In the genomic region with DNA sequence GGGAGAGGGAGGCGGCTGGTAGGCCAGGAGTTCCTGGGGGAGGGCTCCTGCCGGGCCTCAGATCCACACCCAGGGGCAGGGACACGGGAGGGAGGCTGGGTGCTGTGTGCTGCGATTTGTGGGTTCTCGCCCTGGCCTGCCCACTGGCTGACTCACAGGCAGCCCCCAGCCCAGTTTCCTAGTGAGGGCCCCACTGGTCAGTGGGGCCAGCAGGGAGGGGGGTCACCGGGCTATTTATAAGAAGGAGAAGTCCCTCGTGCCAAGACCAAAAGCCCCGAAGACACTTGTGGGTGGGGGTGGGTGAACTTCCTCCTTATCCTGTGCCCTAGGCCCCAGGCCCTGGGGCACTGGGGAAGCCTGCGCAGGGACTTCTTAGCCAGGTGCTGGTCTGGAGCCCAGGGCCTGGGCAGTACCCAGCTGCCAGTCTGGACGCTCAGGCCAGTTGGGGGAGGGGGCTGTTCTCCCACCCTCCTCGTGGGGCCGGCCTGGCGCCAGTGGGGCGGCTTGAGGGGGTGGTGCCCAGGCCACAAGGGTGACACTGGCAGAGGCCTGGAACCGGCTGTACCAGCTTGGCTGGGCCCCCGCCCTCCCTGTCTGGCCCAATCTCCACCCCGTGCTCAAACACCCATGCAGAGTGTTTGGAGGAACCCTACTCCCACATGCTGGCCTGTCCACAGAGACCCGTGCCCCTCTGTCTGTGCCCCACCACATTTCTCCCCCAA, we compare ENCODE assay signal across 8 cellular contexts. TPM values are rescaled to one million over a fixed set of nuclear protein-coding genes. Genes with fewer than 3 reads are reported as not detected.
DNase-seq lines count a peak whose midpoint lies in the region; ATAC-seq and TF ChIP-seq lines count a peak whose summit lies in the region.

No MANE protein-coding gene starts in this region.

- intact Hi-C loops in colonic mucosa (cut with DNase I) = no loop called here

- DNase-seq in MV-4-11 (lab: John Stamatoyannopoulos, UW) = peak; percentile 91
- peak; percentile 88 for DNase-seq in colonic mucosa
- no peak for DNase-seq in stimulated activated CD4-positive, alpha-beta T cell treated with anti-CD3 and anti-CD28 coated beads, Interleukin-4, amount 100 ng/mL, for 4 hours
- no peak for DNase-seq in T-helper 9 cell
- no peak for DNase-seq in effector CD8-positive, alpha-beta T cell (lab: John Stamatoyannopoulos, UW)

- H3K9ac ChIP-seq in colonic mucosa (ENCODE audit: low read depth in 2 of 2, low read length in 2 of 2) = peak overlapping the region; percentile 41 to 58

- H3K4me1 ChIP-seq in ACC112 (ENCODE audit: control insufficient read depth, insufficient read depth, low read length, unreplicated experiment) (peaks cover 68% of the 10 kb centered on the region), colonic mucosa (peaks cover 35% of the 10 kb centered on the region), muscle layer of duodenum (ENCODE audit: control insufficient read depth in 1 of 2, insufficient read depth in 2 of 2, low read length in 2 of 2) (peaks cover 30 to 35% of the 10 kb centered on the region in 2 donors)

- no peaks in the 10 kb centered on the region for H3K79me2 ChIP-seq in ACC112 (ENCODE audit: control insufficient read depth, insufficient read depth, low read length, unreplicated experiment)

- TF ChIP-seq CTCF in colonic mucosa (IDR thresholded peaks at IDR 0.05) = no peak

- no peaks in the 10 kb centered on the region for H3K27me3 ChIP-seq in ACC112 (ENCODE audit: insufficient read depth, low read length)
- H3K27me3 ChIP-seq in colonic mucosa = no peaks in the 10 kb centered on the region
- H3K27me3 ChIP-seq in muscle layer of duodenum (ENCODE audit: low read depth, low read length) = no peaks in the 10 kb centered on the region

- H3K27ac ChIP-seq in ACC112 (ENCODE audit: low read depth, low read length) (peak overlapping the region; percentile 44; the same call in 1 of the 2 replicates), colonic mucosa (peak overlapping the region; percentile 100), muscle layer of duodenum (ENCODE audit: low read length) (peak overlapping the region; percentile 93)

- no peak for ATAC-seq in GM21786 (IDR thresholded peaks at IDR 0.05; ENCODE audit: unreplicated experiment)

- H3K36me3 ChIP-seq in ACC112 (ENCODE audit: insufficient read depth, low read length) (no peaks in the 10 kb centered on the region), colonic mucosa (no peaks in the 10 kb centered on the region), muscle layer of duodenum (ENCODE audit: control insufficient read depth in 1 of 2, insufficient read depth in 2 of 2, low read length in 2 of 2) (peaks cover 0 to 18% of the 10 kb centered on the region in 2 donors)

- H3K9me3 ChIP-seq in colonic mucosa = no peaks in the 10 kb centered on the region
- H3K9me3 ChIP-seq in muscle layer of duodenum (ENCODE audit: control insufficient read depth in 1 of 2, low read length in 2 of 2) = no peaks in the 10 kb centered on the region

- no peak overlapping the region for H2AFZ ChIP-seq in ACC112 (ENCODE audit: low read length, unreplicated experiment)

- H3K4me3 ChIP-seq in ACC112 (ENCODE audit: low read depth, low read length) (no peak overlapping the region), colonic mucosa (no peak overlapping the region), muscle layer of duodenum (ENCODE audit: low read depth in 1 of 2, low read length in 2 of 2) (no peak overlapping the region)

RNA-seq across cellular contexts. Expression of a gene that starts 5.0 kb away (rescaled TPM):
- total RNA-seq in colonic mucosa = 100 to 1,000 TPM; 113 to 173 TPM

RNA-seq across cellular contexts. Expression of a gene that starts 11.0 kb away (rescaled TPM):
- total RNA-seq in colonic mucosa = 10 to 100 TPM; 54.8 to 72.0 TPM

RNA-seq across cellular contexts. Expression of a gene that starts 15.3 kb away (rescaled TPM):
- total RNA-seq in colonic mucosa = 100 to 1,000 TPM; 347 to 417 TPM

RNA-seq across cellular contexts. Expression of a gene that starts 15.6 kb away (rescaled TPM):
- 10 to 100 TPM in 1 of 2 donors, 1 to 10 TPM in 1; 6.5 to 18.5 TPM for total RNA-seq in colonic mucosa

RNA-seq across cellular contexts. Expression of a gene that starts 20.1 kb away (rescaled TPM):
- total RNA-seq in colonic mucosa = 10 to 100 TPM in 1 of 2 donors, 1 to 10 TPM in 1; 8.8 to 44.8 TPM

Comparison
In these comparisons a context has a peak if more than half of its experiments do, and no peak if none do; other contexts are left out.
1. H3K27ac ChIP-seq: peak in every context shown above with its lines; median percentile 100 in colonic mucosa; 93 in muscle layer of duodenum; 44 in ACC112.
2. DNase-seq: peak in MV-4-11 (single experiment) and colonic mucosa (single experiment); none in stimulated activated CD4-positive, alpha-beta T cell treated with anti-CD3 and anti-CD28 coated beads, Interleukin-4, amount 100 ng/mL, for 4 hours (0 of 2), T-helper 9 cell (single experiment) and effector CD8-positive, alpha-beta T cell (single experiment).